1 cellular context compared by ENCODE assay signal in the genomic region with DNA sequence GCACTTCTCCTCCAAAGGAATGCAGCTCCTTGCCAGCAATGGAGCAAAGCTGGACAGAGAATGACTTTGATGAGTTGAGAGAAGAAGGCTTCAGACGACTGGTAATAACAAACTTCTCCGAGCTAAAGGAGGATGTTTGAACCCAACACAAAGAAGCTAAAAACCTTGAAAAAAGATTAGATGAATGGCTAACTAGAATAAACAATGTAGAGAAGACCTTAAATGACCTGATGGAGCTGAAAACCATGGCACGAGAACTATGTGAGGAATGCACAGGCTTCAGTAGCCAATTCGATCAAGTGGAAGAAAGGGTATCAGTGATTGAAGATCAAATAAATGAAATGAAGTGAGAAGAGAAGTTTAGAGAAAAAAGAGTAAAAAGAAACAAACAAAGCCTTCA.
TF ChIP-seq lines count a peak whose summit lies in the region.
"Not testable (repeated sequence)": the region's sequence is repeated elsewhere in the genome, so short reads cannot be mapped to it uniquely, and the experiment has no call there.

No MANE protein-coding gene starts in this region.

TF ChIP-seq in HepG2, 621 proteins besides CTCF, POLR2A, EP300 and RAD21 (continued from another document):
- peak; percentile 41; the same call in 1 of the 2 replicates for TF ChIP-seq GFI1 (CRISPR knock-in tag; IDR thresholded peaks at IDR 0.05; ENCODE audit: borderline replicate concordance)
- TF ChIP-seq, protein P1, sequence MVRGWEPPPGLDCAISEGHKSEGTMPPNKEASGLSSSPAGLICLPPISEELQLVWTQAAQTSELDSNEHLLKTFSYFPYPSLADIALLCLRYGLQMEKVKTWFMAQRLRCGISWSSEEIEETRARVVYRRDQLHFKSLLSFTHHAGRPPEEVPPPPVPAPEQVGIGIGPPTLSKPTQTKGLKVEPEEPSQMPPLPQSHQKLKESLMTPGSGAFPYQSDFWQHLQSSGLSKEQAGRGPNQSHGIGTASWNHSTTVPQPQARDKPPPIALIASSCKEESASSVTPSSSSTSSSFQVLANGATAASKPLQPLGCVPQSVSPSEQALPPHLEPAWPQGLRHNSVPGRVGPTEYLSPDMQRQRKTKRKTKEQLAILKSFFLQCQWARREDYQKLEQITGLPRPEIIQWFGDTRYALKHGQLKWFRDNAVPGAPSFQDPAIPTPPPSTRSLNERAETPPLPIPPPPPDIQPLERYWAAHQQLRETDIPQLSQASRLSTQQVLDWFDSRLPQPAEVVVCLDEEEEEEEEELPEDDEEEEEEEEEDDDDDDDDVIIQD (CRISPR knock-in tag; IDR thresholded peaks at IDR 0.05; ENCODE audit: low read depth): peak; percentile 40; the same call in 1 of the 2 replicates
- peak; percentile 51 for TF ChIP-seq ARID5B (CRISPR knock-in tag; IDR thresholded peaks at IDR 0.05)
- not testable (repeated sequence) for TF ChIP-seq SOX13 (IDR thresholded peaks at IDR 0.05); FOXP1 (IDR thresholded peaks at IDR 0.05); SOX6 (IDR thresholded peaks at IDR 0.05); HNF1A (IDR thresholded peaks at IDR 0.05; ENCODE audit: low read depth)
- peak in 1 of 2 experiments; percentile 84; a peak in 2 of 4 replicates for TF ChIP-seq SOX13 (CRISPR knock-in tag; conservative IDR thresholded peaks at IDR 0.05 in 1 of 2, IDR thresholded peaks at IDR 0.05 in 1 of 2)
- TF ChIP-seq FOXP1 (CRISPR knock-in tag; IDR thresholded peaks at IDR 0.05): 0 out of 2 replicates have a peak, but pooled peaks have one; percentile 11
- TF ChIP-seq SOX5 (CRISPR knock-in tag; IDR thresholded peaks at IDR 0.05; ENCODE audit: borderline replicate concordance): peak; percentile 65; the same call in 1 of the 2 replicates
- 0 out of 4 replicates have a peak, but pooled peaks of 1 of the 2 experiments have one; percentile 18 for TF ChIP-seq REST (IDR thresholded peaks at IDR 0.05; ENCODE audit: borderline replicate concordance in 1 of 2, low read depth in 1 of 2, low read length in 2 of 2)
- TF ChIP-seq MED1 (CRISPR knock-in tag; IDR thresholded peaks at IDR 0.05): peak; percentile 30; the same call in 1 of the 2 replicates
- TF ChIP-seq SOX6 (CRISPR knock-in tag; IDR thresholded peaks at IDR 0.05): peak; percentile 75
- peak; percentile 23; the same call in 1 of the 2 replicates for TF ChIP-seq RARA (CRISPR knock-in tag; IDR thresholded peaks at IDR 0.05)
- peak; percentile 25; the same call in 1 of the 2 replicates for TF ChIP-seq FOXA3 (CRISPR knock-in tag; IDR thresholded peaks at IDR 0.05)
- TF ChIP-seq HNF1A (CRISPR knock-in tag; IDR thresholded peaks at IDR 0.05; ENCODE audit: borderline replicate concordance): peak; percentile 47; the same call in 1 of the 2 replicates
- TF ChIP-seq PPARG (CRISPR knock-in tag; conservative IDR thresholded peaks at IDR 0.05): 0 out of 2 replicates have a peak, but pooled peaks have one; percentile 18
- peak; percentile 96 for TF ChIP-seq TEAD3 (CRISPR knock-in tag; optimal IDR thresholded peaks at IDR 0.05; ENCODE audit: borderline replicate concordance)
- TF ChIP-seq, protein P2, sequence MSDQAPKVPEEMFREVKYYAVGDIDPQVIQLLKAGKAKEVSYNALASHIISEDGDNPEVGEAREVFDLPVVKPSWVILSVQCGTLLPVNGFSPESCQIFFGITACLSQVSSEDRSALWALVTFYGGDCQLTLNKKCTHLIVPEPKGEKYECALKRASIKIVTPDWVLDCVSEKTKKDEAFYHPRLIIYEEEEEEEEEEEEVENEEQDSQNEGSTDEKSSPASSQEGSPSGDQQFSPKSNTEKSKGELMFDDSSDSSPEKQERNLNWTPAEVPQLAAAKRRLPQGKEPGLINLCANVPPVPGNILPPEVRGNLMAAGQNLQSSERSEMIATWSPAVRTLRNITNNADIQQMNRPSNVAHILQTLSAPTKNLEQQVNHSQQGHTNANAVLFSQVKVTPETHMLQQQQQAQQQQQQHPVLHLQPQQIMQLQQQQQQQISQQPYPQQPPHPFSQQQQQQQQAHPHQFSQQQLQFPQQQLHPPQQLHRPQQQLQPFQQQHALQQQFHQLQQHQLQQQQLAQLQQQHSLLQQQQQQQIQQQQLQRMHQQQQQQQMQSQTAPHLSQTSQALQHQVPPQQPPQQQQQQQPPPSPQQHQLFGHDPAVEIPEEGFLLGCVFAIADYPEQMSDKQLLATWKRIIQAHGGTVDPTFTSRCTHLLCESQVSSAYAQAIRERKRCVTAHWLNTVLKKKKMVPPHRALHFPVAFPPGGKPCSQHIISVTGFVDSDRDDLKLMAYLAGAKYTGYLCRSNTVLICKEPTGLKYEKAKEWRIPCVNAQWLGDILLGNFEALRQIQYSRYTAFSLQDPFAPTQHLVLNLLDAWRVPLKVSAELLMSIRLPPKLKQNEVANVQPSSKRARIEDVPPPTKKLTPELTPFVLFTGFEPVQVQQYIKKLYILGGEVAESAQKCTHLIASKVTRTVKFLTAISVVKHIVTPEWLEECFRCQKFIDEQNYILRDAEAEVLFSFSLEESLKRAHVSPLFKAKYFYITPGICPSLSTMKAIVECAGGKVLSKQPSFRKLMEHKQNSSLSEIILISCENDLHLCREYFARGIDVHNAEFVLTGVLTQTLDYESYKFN (CRISPR knock-in tag; conservative IDR thresholded peaks at IDR 0.05): peak; percentile 64; the same call in 1 of the 2 replicates
- TF ChIP-seq ISL2 (CRISPR knock-in tag; IDR thresholded peaks at IDR 0.05): peak; percentile 68
- TF ChIP-seq NCOA2 (CRISPR knock-in tag; IDR thresholded peaks at IDR 0.05): peak; percentile 78
- peak; percentile 41; the same call in 1 of the 2 replicates for TF ChIP-seq ZMYM4 (CRISPR knock-in tag; IDR thresholded peaks at IDR 0.05)
- TF ChIP-seq ZNF362 (CRISPR knock-in tag; IDR thresholded peaks at IDR 0.05; ENCODE audit: borderline replicate concordance): peak; percentile 34; the same call in 1 of the 2 replicates
- 0 out of 2 replicates have a peak, but pooled peaks have one; percentile 6 for TF ChIP-seq NCOA1 (CRISPR knock-in tag; IDR thresholded peaks at IDR 0.05)
